ENCODE assay signal across 31 cellular contexts in the genomic region with DNA sequence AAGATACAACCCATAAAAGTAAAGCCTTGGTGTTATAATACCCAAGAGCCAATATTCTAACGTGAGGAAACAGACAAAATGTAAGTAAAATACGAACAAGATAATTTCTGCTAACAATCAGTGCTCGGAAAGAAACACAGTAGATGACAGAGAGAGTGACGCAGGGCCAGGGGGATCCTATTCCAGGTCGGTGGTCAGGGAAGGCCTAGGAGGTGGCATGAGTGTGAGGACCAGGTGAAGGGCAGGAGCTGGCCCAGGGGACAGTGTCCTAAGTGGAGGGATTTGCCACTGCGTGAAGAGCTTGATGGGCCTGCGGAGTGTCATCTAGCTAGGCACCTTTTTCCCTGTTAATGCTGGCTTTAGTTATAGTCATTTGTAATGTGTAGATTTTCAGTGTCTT. TPM values are rescaled to one million over a fixed set of nuclear protein-coding genes. Genes with fewer than 3 reads are reported as not detected.
DNase-seq lines count a peak whose midpoint lies in the region; ATAC-seq and TF ChIP-seq lines count a peak whose summit lies in the region.
"Had no signal": no experiment of that assay in that cellular context is flagged by ENCODE, and none has a peak within 500 bp of the region (broad histone marks: within the 10 kb centered on the region; RNA-seq: fewer than 3 reads in every experiment).

No MANE protein-coding gene starts in this region.

- H2BK15ac ChIP-seq in H9 (ENCODE audit: low read depth, low read length): no peak overlapping the region

- H4K91ac ChIP-seq in H9 (ENCODE audit: insufficient read length, low read depth, low read length): no peak overlapping the region

- peaks cover 37 to 91% (median 68%) of the 10 kb centered on the region in 10 experiments for H3K4me1 ChIP-seq in BLaER1 treated with 17β-estradiol and CSF1 and Interleukin-3, amounts not matched to agents 10 nM and 100 nM
- H3K4me1 ChIP-seq in H9 (ENCODE audit: insufficient read depth, low read length) (peaks cover 2% of the 10 kb centered on the region), osteoblast (ENCODE audit: insufficient read depth, low read length) (peaks cover 19% of the 10 kb centered on the region)
- H3K4me1 ChIP-seq: A549 had no signal

- peaks cover 22 to 24% of the 10 kb centered on the region in 2 experiments for H3K4me1 Mint-ChIP-seq in H9
- peaks cover 42% of the 10 kb centered on the region for H3K4me1 Mint-ChIP-seq in central memory CD8-positive, alpha-beta T cell
- H3K4me1 Mint-ChIP-seq in natural killer cell treated with Interleukin-12 subunit alpha and Interleukin-12 subunit beta and Interleukin-15 and Interleukin-18, amount 100 ng/mL, for 72 hours (ENCODE audit: low read depth in 2 of 2): peaks cover 40 to 45% of the 10 kb centered on the region in 2 donors

- no peak overlapping the region for H2AFZ ChIP-seq in H9 (ENCODE audit: low read length)
- H2AFZ ChIP-seq in osteoblast (ENCODE audit: low read length): no peak overlapping the region

- TF ChIP-seq CTCF in H9 (conservative IDR thresholded peaks at IDR 0.05) (no peak), osteoblast (IDR thresholded peaks at IDR 0.05; ENCODE audit: extremely low read depth, low read depth, low read length) (no peak)

- no peak overlapping the region for H3K4ac ChIP-seq in H9 (ENCODE audit: low read depth, low read length)

- H3K23ac ChIP-seq in H9 (ENCODE audit: insufficient read length, low read depth, low read length): no peak overlapping the region

- H2BK12ac ChIP-seq in H9 (ENCODE audit: insufficient read length, low read depth, low read length): no peak overlapping the region

- peaks cover 0 to 12% (median 0%) of the 10 kb centered on the region in 11 experiments; a peak in 8 of 22 replicates for H3K9me3 ChIP-seq in BLaER1 treated with 17β-estradiol and CSF1 and Interleukin-3, amounts not matched to agents 10 nM and 100 nM (replicated peaks in 1 of 11)
- H3K9me3 ChIP-seq in H9 (ENCODE audit: control insufficient read depth, low read depth, low read length) (no peaks in the 10 kb centered on the region), osteoblast (ENCODE audit: low read depth, low read length) (no peaks in the 10 kb centered on the region)
- H3K9me3 ChIP-seq: A549, adrenal gland, mucosa of descending colon, ovary, thoracic aorta, vagina had no signal

- H3K9me3 Mint-ChIP-seq in H9: peaks cover 0 to 5% of the 10 kb centered on the region in 2 experiments; a peak in 2 of 5 replicates
- no peaks in the 10 kb centered on the region for H3K9me3 Mint-ChIP-seq in central memory CD8-positive, alpha-beta T cell
- H3K9me3 Mint-ChIP-seq in natural killer cell treated with Interleukin-12 subunit alpha and Interleukin-12 subunit beta and Interleukin-15 and Interleukin-18, amount 100 ng/mL, for 72 hours: no peaks in the 10 kb centered on the region
- H3K9me3 Mint-ChIP-seq: CD8-positive, alpha-beta memory T cell; T-cell had no signal

- no peak overlapping the region for H3K18ac ChIP-seq in H9 (ENCODE audit: insufficient read length, low read depth, low read length)

- peak overlapping the region in 2 of 10 experiments; percentile 13 to 31; a peak in 1 of 20 replicates for H3K4me3 ChIP-seq in BLaER1 treated with 17β-estradiol and CSF1 and Interleukin-3, amounts not matched to agents 10 nM and 100 nM
- no peak overlapping the region for H3K4me3 ChIP-seq in osteoblast (ENCODE audit: insufficient read depth, low read length)
- H3K4me3 ChIP-seq: A549, adrenal gland, lung, mucosa of descending colon, ovary, skin epidermis, thoracic aorta, vagina had no signal

- H3K9ac ChIP-seq in BLaER1 treated with 17β-estradiol and CSF1 and Interleukin-3, amounts not matched to agents 10 nM and 100 nM: peak overlapping the region in 7 of 11 experiments; percentile 7 to 66 (median 55); a peak in 9 of 22 replicates
- H3K9ac ChIP-seq in H9 (ENCODE audit: extremely low read depth, insufficient read length, low read length): no peak overlapping the region

- H3K27me3 ChIP-seq in BLaER1 treated with 17β-estradiol and CSF1 and Interleukin-3, amounts not matched to agents 10 nM and 100 nM: peaks cover 0 to 6% (median 0%) of the 10 kb centered on the region in 11 experiments; a peak in 2 of 22 replicates
- H3K27me3 ChIP-seq in H9 (ENCODE audit: insufficient read depth, low read length): no peaks in the 10 kb centered on the region
- no peaks in the 10 kb centered on the region for H3K27me3 ChIP-seq in osteoblast (ENCODE audit: insufficient read depth, low read length)
- H3K27me3 ChIP-seq: adrenal gland, ovary, vagina had no signal

- H4K20me1 ChIP-seq in BLaER1 treated with 17β-estradiol and CSF1 and Interleukin-3, amounts not matched to agents 10 nM and 100 nM: peaks cover 84 to 100% (median 97%) of the 10 kb centered on the region in 11 experiments
- H4K20me1 ChIP-seq in H9 (ENCODE audit: control insufficient read depth, insufficient read depth, insufficient read length): no peaks in the 10 kb centered on the region
- peaks cover 34% of the 10 kb centered on the region for H4K20me1 ChIP-seq in osteoblast (ENCODE audit: insufficient read depth, low read length)

- H3T11ph ChIP-seq in H9 (ENCODE audit: low read length): no peak overlapping the region

- no peak overlapping the region for H2AK5ac ChIP-seq in H9 (ENCODE audit: insufficient read length, low read length)

- peak overlapping the region; percentile 67; the same call in 1 of the 2 replicates for H3K14ac ChIP-seq in H9 (ENCODE audit: insufficient read depth, low read length)

- ATAC-seq in central memory CD8-positive, alpha-beta T cell (replicated peaks; ENCODE audit: extremely low read depth, poor library complexity, severe bottlenecking): no peak
- ATAC-seq in natural killer cell treated with Interleukin-12 subunit alpha and Interleukin-12 subunit beta and Interleukin-15 and Interleukin-18, amount 100 ng/mL, for 72 hours: no peak
- no peak for ATAC-seq in activated CD4-positive, CD25-positive, alpha-beta regulatory T cell treated with anti-CD3 and anti-CD28 coated beads, Interleukin-2, amount 50 U/mL, for 24 hours
- ATAC-seq: A549; activated CD8-positive, alpha-beta memory T cell treated with anti-CD3 and anti-CD28 coated beads, Interleukin-2, amount 10 ng/mL, durations not matched to agents 7 days and 5 days; left cardiac atrium; mucosa of descending colon; stimulated activated naive CD8-positive, alpha-beta T cell treated with anti-CD3 and anti-CD28 coated beads, Interleukin-15, amount 100 ng/mL, for 72 hours; T-cell had no signal

- H2BK120ac ChIP-seq in H9 (ENCODE audit: low read depth, low read length, poor library complexity, severe bottlenecking): no peak overlapping the region

- H3K79me1 ChIP-seq in H9 (ENCODE audit: insufficient read depth, low read depth, low read length, poor library complexity, severe bottlenecking): no peaks in the 10 kb centered on the region

- H4K5ac ChIP-seq in H9 (ENCODE audit: insufficient read length, low read depth, low read length): no peak overlapping the region

- H3K4me3 Mint-ChIP-seq in H9: no peak overlapping the region
- H3K4me3 Mint-ChIP-seq in central memory CD8-positive, alpha-beta T cell: no peak overlapping the region
- no peak overlapping the region for H3K4me3 Mint-ChIP-seq in natural killer cell treated with Interleukin-12 subunit alpha and Interleukin-12 subunit beta and Interleukin-15 and Interleukin-18, amount 100 ng/mL, for 72 hours
- H3K4me3 Mint-ChIP-seq: activated CD8-positive, alpha-beta memory T cell treated with anti-CD3 and anti-CD28 coated beads, Interleukin-2, amount 10 ng/mL, durations not matched to agents 7 days and 5 days; CD8-positive, alpha-beta memory T cell; nephron progenitor cell; stimulated activated naive CD8-positive, alpha-beta T cell treated with anti-CD3 and anti-CD28 coated beads, Interleukin-15, amount 100 ng/mL, for 72 hours; T-cell had no signal

- no peaks in the 10 kb centered on the region for H3K27me3 Mint-ChIP-seq in H9 (ENCODE audit: low read depth)
- H3K27me3 Mint-ChIP-seq in central memory CD8-positive, alpha-beta T cell: no peaks in the 10 kb centered on the region
- H3K27me3 Mint-ChIP-seq in natural killer cell treated with Interleukin-12 subunit alpha and Interleukin-12 subunit beta and Interleukin-15 and Interleukin-18, amount 100 ng/mL, for 72 hours: no peaks in the 10 kb centered on the region
- H3K27me3 Mint-ChIP-seq: activated CD8-positive, alpha-beta memory T cell treated with anti-CD3 and anti-CD28 coated beads, Interleukin-2, amount 10 ng/mL, durations not matched to agents 7 days and 5 days; CD8-positive, alpha-beta memory T cell; stimulated activated naive CD8-positive, alpha-beta T cell treated with anti-CD3 and anti-CD28 coated beads, Interleukin-15, amount 100 ng/mL, for 72 hours; T-cell had no signal

- peak overlapping the region; percentile 15 to 97 (median 72) for H3K4me2 ChIP-seq in BLaER1 treated with 17β-estradiol and CSF1 and Interleukin-3, amounts not matched to agents 10 nM and 100 nM
- H3K4me2 ChIP-seq in H9 (ENCODE audit: insufficient read depth, insufficient read length, low read length) (no peak overlapping the region), osteoblast (ENCODE audit: insufficient read depth, low read length) (no peak overlapping the region)
- H3K4me2 ChIP-seq: A549 had no signal

- DNase-seq in H9 (no peak), osteoblast (ENCODE audit: insufficient read length, low spot score, missing footprints) (no peak), DMS153 (lab: John Stamatoyannopoulos, UW) (no peak), SHP77 (lab: John Stamatoyannopoulos, UW) (no peak)
- no peak for DNase-seq in central memory CD8-positive, alpha-beta T cell (ENCODE audit: low spot score in 2 of 2)
- no peak for DNase-seq in natural killer cell treated with Interleukin-12 subunit alpha and Interleukin-12 subunit beta and Interleukin-15 and Interleukin-18, amount 100 ng/mL, for 72 hours (ENCODE audit: low spot score)
- DNase-seq: activated CD4-positive, alpha-beta T cell treated with anti-CD3 and anti-CD28 coated beads, Interleukin-2, amount 50 U/mL, for 4 hours; activated CD8-positive, alpha-beta memory T cell treated with anti-CD3 and anti-CD28 coated beads, Interleukin-2, amount 10 ng/mL, durations not matched to agents 7 days and 5 days; activated T-cell treated with anti-CD3 and anti-CD28 coated beads, Interleukin-2, amount 50 U/mL, for 48 hours; CD8-positive, alpha-beta memory T cell; effector memory CD4-positive, alpha-beta T cell; hypothalamus; left cardiac atrium; mucosa of descending colon; NCI-H1436 treated with DMSO at 0.1 percent for 48 hours; NCI-H446; NCI-H82; nephron progenitor cell; ovary; RPMI8226; stimulated activated naive CD8-positive, alpha-beta T cell treated with anti-CD3 and anti-CD28 coated beads, Interleukin-15, amount 100 ng/mL, for 72 hours; T-cell had no signal

- H3K79me2 ChIP-seq in H9 (ENCODE audit: insufficient read depth, low read length) (peaks cover under 1% of the 10 kb centered on the region; the same call in 1 of the 2 replicates), osteoblast (ENCODE audit: insufficient read depth, low read length) (peaks cover 78% of the 10 kb centered on the region)

- H3K36me3 Mint-ChIP-seq in H9 (ENCODE audit: insufficient read depth in 1 of 3, low read depth in 3 of 3): peaks cover 0 to 6% (median 2%) of the 10 kb centered on the region in 3 experiments; a peak in 3 of 7 replicates
- peaks cover 2% of the 10 kb centered on the region for H3K36me3 Mint-ChIP-seq in central memory CD8-positive, alpha-beta T cell (ENCODE audit: insufficient read depth)
- H3K36me3 Mint-ChIP-seq in natural killer cell treated with Interleukin-12 subunit alpha and Interleukin-12 subunit beta and Interleukin-15 and Interleukin-18, amount 100 ng/mL, for 72 hours: peaks cover 10% of the 10 kb centered on the region

- H2BK5ac ChIP-seq in H9 (ENCODE audit: insufficient read length, low read length): no peak overlapping the region

- no peak overlapping the region for H4K8ac ChIP-seq in H9 (replicated peaks; ENCODE audit: insufficient read length, low read depth, low read length)

- peaks cover 2 to 50% (median 8%) of the 10 kb centered on the region in 11 experiments; a peak in 16 of 22 replicates for H3K36me3 ChIP-seq in BLaER1 treated with 17β-estradiol and CSF1 and Interleukin-3, amounts not matched to agents 10 nM and 100 nM
- no peaks in the 10 kb centered on the region for H3K36me3 ChIP-seq in osteoblast (ENCODE audit: insufficient read depth, low read length)
- H3K36me3 ChIP-seq: adrenal gland, ovary, thoracic aorta, vagina had no signal

- H3K56ac ChIP-seq in H9 (ENCODE audit: insufficient read length, low read depth, low read length): no peak overlapping the region

- H3K23me2 ChIP-seq in H9 (ENCODE audit: insufficient read length, low read depth, low read length, poor library complexity, severe bottlenecking): no peaks in the 10 kb centered on the region

- H2BK20ac ChIP-seq in H9 (ENCODE audit: low read depth, low read length, poor library complexity, severe bottlenecking): no peak overlapping the region

- peak overlapping the region in 2 of 3 experiments; percentile 2 to 29; a peak in 2 of 7 replicates for H3K27ac Mint-ChIP-seq in H9
- peak overlapping the region; percentile 33 for H3K27ac Mint-ChIP-seq in central memory CD8-positive, alpha-beta T cell (ENCODE audit: low read depth)
- H3K27ac Mint-ChIP-seq in natural killer cell treated with Interleukin-12 subunit alpha and Interleukin-12 subunit beta and Interleukin-15 and Interleukin-18, amount 100 ng/mL, for 72 hours: peak overlapping the region in 1 of 2 donors; percentile 1
- H3K27ac Mint-ChIP-seq: activated CD8-positive, alpha-beta memory T cell treated with anti-CD3 and anti-CD28 coated beads, Interleukin-2, amount 10 ng/mL, durations not matched to agents 7 days and 5 days; nephron progenitor cell; stimulated activated naive CD8-positive, alpha-beta T cell treated with anti-CD3 and anti-CD28 coated beads, Interleukin-15, amount 100 ng/mL, for 72 hours; T-cell had no signal

- WGBS in H9 (ENCODE audit: extremely low coverage, insufficient read length, low lambda C conversion rate): no CpG with 5 or more reads among the region's 7 CpGs

- H3K27ac ChIP-seq in BLaER1 treated with 17β-estradiol and CSF1 and Interleukin-3, amounts not matched to agents 10 nM and 100 nM: peak overlapping the region in 9 of 11 experiments; percentile 9 to 81 (median 45); a peak in 15 of 22 replicates
- no peak overlapping the region for H3K27ac ChIP-seq in H9 (ENCODE audit: insufficient read length, low read depth, low read length)
- peak overlapping the region; percentile 0 for H3K27ac ChIP-seq in osteoblast (ENCODE audit: low read depth, low read length)
- H3K27ac ChIP-seq: A549, adrenal gland, epithelial cell of prostate, ovary, skin epidermis, thoracic aorta, vagina had no signal

RNA-seq across cellular contexts. Expression of a gene that starts 35.3 kb away (rescaled TPM):
- 25.2 and 28.7 TPM in 2 replicates for total RNA-seq in H9 (2021)
- total RNA-seq in osteoblast: 16.3 and 18.3 TPM in 2 replicates
- total RNA-seq in natural killer cell treated with Interleukin-12 subunit alpha and Interleukin-12 subunit beta and Interleukin-15 and Interleukin-18, amount 100 ng/mL, for 72 hours: 10 to 100 TPM; 50.2 to 82.3 TPM

Comparison
In these comparisons a context has a peak if more than half of its experiments do, and no peak if none do; other contexts are left out.
1. H3K4me2 ChIP-seq: peak in BLaER1 treated with 17β-estradiol and CSF1 and Interleukin-3, amounts not matched to agents 10 nM and 100 nM (11 of 11); none in H9 (single experiment) and osteoblast (single experiment).